1 cellular context compared by ENCODE assay signal in the genomic region with DNA sequence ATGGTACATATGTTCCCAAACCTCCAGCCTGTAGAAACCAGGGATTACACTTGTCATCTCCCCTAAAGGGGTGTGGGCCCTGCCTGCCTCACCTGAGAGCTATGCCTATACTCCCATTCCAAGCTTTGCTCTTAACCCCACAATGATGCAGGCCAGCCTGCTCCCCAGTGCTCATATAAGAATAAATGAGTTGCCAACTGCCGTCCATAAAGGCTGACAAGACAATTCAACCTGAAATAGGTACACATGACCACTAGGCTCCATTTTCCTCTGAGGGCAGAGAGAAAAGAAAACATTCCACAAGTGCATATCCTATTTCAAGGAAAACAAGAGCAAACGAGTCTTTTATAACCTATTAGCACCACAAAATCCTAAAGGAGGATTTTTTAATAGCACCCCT.
TF ChIP-seq lines count a peak whose summit lies in the region.

No MANE protein-coding gene starts in this region.

TF ChIP-seq in WTC11, 78 proteins besides CTCF, POLR2A, EP300 and RAD21 (continued from another document):
- TF ChIP-seq, protein P1, sequence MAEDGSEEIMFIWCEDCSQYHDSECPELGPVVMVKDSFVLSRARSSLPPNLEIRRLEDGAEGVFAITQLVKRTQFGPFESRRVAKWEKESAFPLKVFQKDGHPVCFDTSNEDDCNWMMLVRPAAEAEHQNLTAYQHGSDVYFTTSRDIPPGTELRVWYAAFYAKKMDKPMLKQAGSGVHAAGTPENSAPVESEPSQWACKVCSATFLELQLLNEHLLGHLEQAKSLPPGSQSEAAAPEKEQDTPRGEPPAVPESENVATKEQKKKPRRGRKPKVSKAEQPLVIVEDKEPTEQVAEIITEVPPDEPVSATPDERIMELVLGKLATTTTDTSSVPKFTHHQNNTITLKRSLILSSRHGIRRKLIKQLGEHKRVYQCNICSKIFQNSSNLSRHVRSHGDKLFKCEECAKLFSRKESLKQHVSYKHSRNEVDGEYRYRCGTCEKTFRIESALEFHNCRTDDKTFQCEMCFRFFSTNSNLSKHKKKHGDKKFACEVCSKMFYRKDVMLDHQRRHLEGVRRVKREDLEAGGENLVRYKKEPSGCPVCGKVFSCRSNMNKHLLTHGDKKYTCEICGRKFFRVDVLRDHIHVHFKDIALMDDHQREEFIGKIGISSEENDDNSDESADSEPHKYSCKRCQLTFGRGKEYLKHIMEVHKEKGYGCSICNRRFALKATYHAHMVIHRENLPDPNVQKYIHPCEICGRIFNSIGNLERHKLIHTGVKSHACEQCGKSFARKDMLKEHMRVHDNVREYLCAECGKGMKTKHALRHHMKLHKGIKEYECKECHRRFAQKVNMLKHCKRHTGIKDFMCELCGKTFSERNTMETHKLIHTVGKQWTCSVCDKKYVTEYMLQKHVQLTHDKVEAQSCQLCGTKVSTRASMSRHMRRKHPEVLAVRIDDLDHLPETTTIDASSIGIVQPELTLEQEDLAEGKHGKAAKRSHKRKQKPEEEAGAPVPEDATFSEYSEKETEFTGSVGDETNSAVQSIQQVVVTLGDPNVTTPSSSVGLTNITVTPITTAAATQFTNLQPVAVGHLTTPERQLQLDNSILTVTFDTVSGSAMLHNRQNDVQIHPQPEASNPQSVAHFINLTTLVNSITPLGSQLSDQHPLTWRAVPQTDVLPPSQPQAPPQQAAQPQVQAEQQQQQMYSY (CRISPR knock-in tag; IDR thresholded peaks at IDR 0.05), result no peak
- TF ChIP-seq, protein P2, sequence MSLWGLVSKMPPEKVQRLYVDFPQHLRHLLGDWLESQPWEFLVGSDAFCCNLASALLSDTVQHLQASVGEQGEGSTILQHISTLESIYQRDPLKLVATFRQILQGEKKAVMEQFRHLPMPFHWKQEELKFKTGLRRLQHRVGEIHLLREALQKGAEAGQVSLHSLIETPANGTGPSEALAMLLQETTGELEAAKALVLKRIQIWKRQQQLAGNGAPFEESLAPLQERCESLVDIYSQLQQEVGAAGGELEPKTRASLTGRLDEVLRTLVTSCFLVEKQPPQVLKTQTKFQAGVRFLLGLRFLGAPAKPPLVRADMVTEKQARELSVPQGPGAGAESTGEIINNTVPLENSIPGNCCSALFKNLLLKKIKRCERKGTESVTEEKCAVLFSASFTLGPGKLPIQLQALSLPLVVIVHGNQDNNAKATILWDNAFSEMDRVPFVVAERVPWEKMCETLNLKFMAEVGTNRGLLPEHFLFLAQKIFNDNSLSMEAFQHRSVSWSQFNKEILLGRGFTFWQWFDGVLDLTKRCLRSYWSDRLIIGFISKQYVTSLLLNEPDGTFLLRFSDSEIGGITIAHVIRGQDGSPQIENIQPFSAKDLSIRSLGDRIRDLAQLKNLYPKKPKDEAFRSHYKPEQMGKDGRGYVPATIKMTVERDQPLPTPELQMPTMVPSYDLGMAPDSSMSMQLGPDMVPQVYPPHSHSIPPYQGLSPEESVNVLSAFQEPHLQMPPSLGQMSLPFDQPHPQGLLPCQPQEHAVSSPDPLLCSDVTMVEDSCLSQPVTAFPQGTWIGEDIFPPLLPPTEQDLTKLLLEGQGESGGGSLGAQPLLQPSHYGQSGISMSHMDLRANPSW (CRISPR knock-in tag; conservative IDR thresholded peaks at IDR 0.05; ENCODE audit: low read depth), result no peak
- TF ChIP-seq, protein P3, sequence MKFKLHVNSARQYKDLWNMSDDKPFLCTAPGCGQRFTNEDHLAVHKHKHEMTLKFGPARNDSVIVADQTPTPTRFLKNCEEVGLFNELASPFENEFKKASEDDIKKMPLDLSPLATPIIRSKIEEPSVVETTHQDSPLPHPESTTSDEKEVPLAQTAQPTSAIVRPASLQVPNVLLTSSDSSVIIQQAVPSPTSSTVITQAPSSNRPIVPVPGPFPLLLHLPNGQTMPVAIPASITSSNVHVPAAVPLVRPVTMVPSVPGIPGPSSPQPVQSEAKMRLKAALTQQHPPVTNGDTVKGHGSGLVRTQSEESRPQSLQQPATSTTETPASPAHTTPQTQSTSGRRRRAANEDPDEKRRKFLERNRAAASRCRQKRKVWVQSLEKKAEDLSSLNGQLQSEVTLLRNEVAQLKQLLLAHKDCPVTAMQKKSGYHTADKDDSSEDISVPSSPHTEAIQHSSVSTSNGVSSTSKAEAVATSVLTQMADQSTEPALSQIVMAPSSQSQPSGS (CRISPR knock-in tag; IDR thresholded peaks at IDR 0.05; ENCODE audit: borderline replicate concordance, low read depth), result no peak
- TF ChIP-seq, protein P4, sequence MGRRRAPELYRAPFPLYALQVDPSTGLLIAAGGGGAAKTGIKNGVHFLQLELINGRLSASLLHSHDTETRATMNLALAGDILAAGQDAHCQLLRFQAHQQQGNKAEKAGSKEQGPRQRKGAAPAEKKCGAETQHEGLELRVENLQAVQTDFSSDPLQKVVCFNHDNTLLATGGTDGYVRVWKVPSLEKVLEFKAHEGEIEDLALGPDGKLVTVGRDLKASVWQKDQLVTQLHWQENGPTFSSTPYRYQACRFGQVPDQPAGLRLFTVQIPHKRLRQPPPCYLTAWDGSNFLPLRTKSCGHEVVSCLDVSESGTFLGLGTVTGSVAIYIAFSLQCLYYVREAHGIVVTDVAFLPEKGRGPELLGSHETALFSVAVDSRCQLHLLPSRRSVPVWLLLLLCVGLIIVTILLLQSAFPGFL (CRISPR knock-in tag; IDR thresholded peaks at IDR 0.05; ENCODE audit: borderline replicate concordance), result no peak
- no peak for TF ChIP-seq ZNF317 (CRISPR knock-in tag; IDR thresholded peaks at IDR 0.05; ENCODE audit: borderline replicate concordance, low read depth)
- TF ChIP-seq CREB1 (CRISPR knock-in tag; IDR thresholded peaks at IDR 0.05), result no peak
- no peak for TF ChIP-seq CBFB (CRISPR knock-in tag; IDR thresholded peaks at IDR 0.05; ENCODE audit: low read depth)
TF ChIP-seq in WTC11: peak in this region for 0.
